ENCODE assay signal across 1 cellular context in the genomic region with DNA sequence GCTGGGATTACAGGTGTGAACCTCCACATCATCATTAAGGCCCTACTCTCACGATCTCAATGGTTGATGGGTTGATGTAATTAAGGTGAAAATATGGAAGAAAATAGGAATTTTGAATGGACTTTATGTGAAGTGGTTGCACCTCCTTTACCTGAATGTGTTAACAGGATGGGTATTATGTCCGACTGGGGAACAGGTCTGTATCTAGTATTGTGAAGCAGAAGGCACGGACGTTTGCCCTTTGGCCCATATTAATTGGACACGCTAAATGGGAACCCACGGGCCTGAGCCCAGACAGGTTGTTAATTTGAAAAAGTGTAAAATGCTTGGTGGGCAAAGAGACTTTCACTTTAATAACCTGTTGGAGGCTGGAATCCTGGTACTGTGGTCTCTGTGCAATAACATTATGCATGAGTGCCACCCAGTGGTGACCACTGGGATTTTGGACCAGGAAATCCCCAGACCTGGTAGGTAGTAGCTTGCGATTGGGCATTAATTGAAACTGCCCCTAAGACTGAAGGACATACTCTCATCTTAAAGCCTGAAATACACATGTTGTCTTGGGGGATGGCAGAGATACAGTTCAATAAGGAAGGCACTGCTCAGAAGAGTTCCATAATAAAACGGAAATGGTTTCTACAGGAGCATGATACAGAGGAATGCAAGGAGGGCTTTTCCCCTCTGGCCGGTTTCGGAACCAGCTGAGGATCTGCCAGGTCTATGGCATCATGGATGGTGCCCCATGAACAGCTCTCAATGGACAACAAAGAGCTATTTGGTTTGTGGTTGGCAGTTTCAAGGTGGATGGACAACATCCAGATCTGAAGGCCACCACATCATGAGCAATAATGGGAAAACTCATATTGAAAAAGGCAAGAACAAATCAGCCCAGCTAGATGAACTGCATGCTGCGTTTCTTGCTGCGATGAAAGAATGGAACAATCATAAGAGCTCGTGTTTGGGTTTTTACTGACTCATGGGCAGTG.
TF ChIP-seq lines count a peak whose summit lies in the region.

No MANE protein-coding gene starts in this region.

TF ChIP-seq in HepG2, 621 proteins besides CTCF, POLR2A, EP300 and RAD21 (continued from another document):
- TF ChIP-seq THAP11 (CRISPR knock-in tag; IDR thresholded peaks at IDR 0.05): peak; percentile 55; the same call in 1 of the 2 replicates
- TF ChIP-seq ERF (CRISPR knock-in tag; IDR thresholded peaks at IDR 0.05): 0 out of 2 replicates have a peak, but pooled peaks have one; percentile 43
- TF ChIP-seq BRCA1 (CRISPR knock-in tag; IDR thresholded peaks at IDR 0.05): no peak
- TF ChIP-seq RXRB (CRISPR knock-in tag; IDR thresholded peaks at IDR 0.05; ENCODE audit: borderline replicate concordance): peak; percentile 47; the same call in 1 of the 2 replicates
- 0 out of 2 replicates have a peak, but pooled peaks have one; percentile 53 for TF ChIP-seq IRF2 (CRISPR knock-in tag; IDR thresholded peaks at IDR 0.05)
- 0 out of 2 replicates have a peak, but pooled peaks have one; percentile 31 for TF ChIP-seq GATAD1 (CRISPR knock-in tag; IDR thresholded peaks at IDR 0.05)
- TF ChIP-seq PHF8 (CRISPR knock-in tag; IDR thresholded peaks at IDR 0.05): no peak
- TF ChIP-seq, protein P1, sequence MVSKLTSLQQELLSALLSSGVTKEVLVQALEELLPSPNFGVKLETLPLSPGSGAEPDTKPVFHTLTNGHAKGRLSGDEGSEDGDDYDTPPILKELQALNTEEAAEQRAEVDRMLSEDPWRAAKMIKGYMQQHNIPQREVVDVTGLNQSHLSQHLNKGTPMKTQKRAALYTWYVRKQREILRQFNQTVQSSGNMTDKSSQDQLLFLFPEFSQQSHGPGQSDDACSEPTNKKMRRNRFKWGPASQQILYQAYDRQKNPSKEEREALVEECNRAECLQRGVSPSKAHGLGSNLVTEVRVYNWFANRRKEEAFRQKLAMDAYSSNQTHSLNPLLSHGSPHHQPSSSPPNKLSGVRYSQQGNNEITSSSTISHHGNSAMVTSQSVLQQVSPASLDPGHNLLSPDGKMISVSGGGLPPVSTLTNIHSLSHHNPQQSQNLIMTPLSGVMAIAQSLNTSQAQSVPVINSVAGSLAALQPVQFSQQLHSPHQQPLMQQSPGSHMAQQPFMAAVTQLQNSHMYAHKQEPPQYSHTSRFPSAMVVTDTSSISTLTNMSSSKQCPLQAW (CRISPR knock-in tag; IDR thresholded peaks at IDR 0.05): peak; percentile 55; the same call in 1 of the 2 replicates
- no peak for TF ChIP-seq HNF4A (CRISPR knock-in tag; IDR thresholded peaks at IDR 0.05)
- no peak for TF ChIP-seq ZNF569 (CRISPR knock-in tag; IDR thresholded peaks at IDR 0.05; ENCODE audit: borderline replicate concordance)
- no peak for TF ChIP-seq MTA3 (CRISPR knock-in tag; IDR thresholded peaks at IDR 0.05)
- TF ChIP-seq, protein P2, sequence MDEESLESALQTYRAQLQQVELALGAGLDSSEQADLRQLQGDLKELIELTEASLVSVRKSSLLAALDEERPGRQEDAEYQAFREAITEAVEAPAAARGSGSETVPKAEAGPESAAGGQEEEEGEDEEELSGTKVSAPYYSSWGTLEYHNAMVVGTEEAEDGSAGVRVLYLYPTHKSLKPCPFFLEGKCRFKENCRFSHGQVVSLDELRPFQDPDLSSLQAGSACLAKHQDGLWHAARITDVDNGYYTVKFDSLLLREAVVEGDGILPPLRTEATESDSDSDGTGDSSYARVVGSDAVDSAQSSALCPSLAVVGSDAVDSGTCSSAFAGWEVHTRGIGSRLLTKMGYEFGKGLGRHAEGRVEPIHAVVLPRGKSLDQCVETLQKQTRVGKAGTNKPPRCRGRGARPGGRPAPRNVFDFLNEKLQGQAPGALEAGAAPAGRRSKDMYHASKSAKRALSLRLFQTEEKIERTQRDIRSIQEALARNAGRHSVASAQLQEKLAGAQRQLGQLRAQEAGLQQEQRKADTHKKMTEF (CRISPR knock-in tag; IDR thresholded peaks at IDR 0.05): 0 out of 2 replicates have a peak, but pooled peaks have one; percentile 34
- no peak for TF ChIP-seq ZNF773 (CRISPR knock-in tag; IDR thresholded peaks at IDR 0.05; ENCODE audit: borderline replicate concordance)
TF ChIP-seq in HepG2: peak in this region for 17.
